ENCODE assay signal across 8 cellular contexts in the genomic region with DNA sequence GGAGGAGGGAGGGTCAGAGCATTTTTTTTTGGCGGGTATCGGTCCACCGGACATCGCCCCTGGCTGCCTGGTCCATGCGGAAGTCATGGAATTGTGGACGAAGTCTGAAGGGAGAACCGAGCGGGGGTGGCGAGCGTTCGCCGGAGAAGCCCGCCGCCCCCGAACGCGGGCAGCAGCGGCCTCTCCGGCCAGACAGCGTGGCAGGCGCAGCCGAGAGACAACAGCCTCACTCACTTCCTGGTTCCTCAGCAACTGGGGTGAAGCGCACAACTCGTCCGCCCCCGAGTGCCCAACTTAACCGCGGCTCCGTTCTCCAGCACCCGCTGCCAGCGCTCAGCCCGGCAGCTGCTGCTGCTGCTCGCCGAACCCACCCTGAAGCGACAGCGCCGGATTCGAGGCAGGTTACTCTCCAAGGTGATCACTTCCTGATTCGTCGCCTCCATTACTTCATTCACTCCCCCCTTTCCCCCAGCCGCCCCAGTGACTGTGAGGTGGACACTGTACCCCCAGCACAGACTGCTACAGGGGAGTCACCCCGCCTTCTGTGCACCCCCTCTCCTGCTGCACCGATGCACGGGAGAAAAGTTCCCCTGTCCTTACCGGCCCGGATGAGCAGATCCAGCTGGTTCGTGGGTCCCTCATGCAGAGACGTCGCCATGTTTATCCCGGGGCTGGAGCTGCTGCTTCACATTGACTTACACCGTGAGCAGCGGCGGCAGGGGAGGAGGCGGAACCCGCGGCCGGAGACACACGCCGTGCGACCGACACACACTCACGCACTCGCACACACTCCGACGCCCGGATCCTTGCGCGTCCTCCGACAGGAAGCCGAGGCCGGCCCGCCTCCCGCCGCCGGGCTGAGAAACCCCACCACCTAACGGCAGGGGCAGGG.
DNase-seq lines count a peak whose midpoint lies in the region; ATAC-seq and TF ChIP-seq lines count a peak whose summit lies in the region.

No MANE protein-coding gene starts in this region.

- TF ChIP-seq POLR2A in GM18951 (IDR thresholded peaks at IDR 0.05; ENCODE audit: extremely low read depth, insufficient read depth, insufficient read length), result peak; percentile 61

- peak; percentile 92 for DNase-seq in Ammon's horn (ENCODE audit: low spot score)
- DNase-seq in NCI-H510A (lab: John Stamatoyannopoulos, UW), result peak; percentile 86
- peak; percentile 73 to 75 for DNase-seq in activated CD4-positive, alpha-beta T cell treated with anti-CD3 and anti-CD28 coated beads for 4 hours
- peak; percentile 93 for DNase-seq in coronary artery (ENCODE audit: low spot score)
- DNase-seq in left lung, result peak; percentile 88 to 91
- DNase-seq in stimulated activated CD4-positive, alpha-beta T cell treated with anti-CD3 and anti-CD28 coated beads, Interleukin-2, amount 100 ng/mL, for 4 hours (ENCODE audit: low read depth), result peak; percentile 69

- H3K4me1 ChIP-seq in left lung, result peaks cover 20 to 45% of the 10 kb centered on the region in 2 donors

- in situ Hi-C loops in GM18951 (cut with MboI; ENCODE audit: low sequenced_read_pairs, unreplicated experiment), result no loop called here

- H3K27me3 ChIP-seq in left lung, result no peaks in the 10 kb centered on the region

- no peaks in the 10 kb centered on the region for H3K9me3 ChIP-seq in left lung

- H3K36me3 ChIP-seq in left lung, result no peaks in the 10 kb centered on the region

- H3K4me3 ChIP-seq in coronary artery (peak overlapping the region; percentile 90), left lung (peak overlapping the region; percentile 66 to 82)

- H3K27ac ChIP-seq in coronary artery (peak overlapping the region; percentile 88 to 97), left lung (peak overlapping the region; percentile 94 to 95)

- intact Hi-C loops in left lung (cut with DNase I), result loop anchor here in 1 of 2 donors (10.0 kb wide), 1 partner anchor 49 kb away; no protein-coding TSS in a partner anchor

- TF ChIP-seq CTCF in coronary artery (IDR thresholded peaks at IDR 0.05), result peak; percentile 40
- TF ChIP-seq CTCF in left lung (IDR thresholded peaks at IDR 0.05), result peak; percentile 20 to 47

- ATAC-seq in HG03175 (IDR thresholded peaks at IDR 0.05; ENCODE audit: unreplicated experiment) (peak; percentile 57), left lung (peak; percentile 74)

Comparison
In these comparisons a context has a peak if more than half of its experiments do, and no peak if none do; other contexts are left out.
1. Peak in every context shown above with its lines: DNase-seq, ATAC-seq, H3K4me3 ChIP-seq and H3K27ac ChIP-seq.